In the genomic region with DNA sequence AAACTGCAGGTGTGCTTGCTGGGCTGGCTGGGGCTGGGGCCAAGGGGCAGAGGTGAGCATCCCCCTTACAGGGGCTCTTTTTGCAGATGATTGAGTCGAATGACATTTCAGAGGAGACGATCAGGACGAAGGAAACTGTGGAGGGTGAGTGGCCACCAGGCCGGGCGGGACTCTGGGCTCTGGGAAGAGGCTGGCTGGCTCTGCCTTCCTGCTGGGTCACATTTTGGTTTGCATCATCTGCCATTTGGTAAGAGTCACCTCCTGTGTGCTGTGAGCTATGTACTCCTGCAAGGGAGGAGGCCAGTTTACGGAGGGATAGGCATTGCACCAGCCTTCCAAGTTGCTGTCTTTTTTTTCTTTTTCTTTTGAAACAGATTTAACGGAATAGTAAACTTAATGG, we compare ENCODE assay signal across 19 cellular contexts.
DNase-seq lines count a peak whose midpoint lies in the region; ATAC-seq and TF ChIP-seq lines count a peak whose summit lies in the region.
"Had no signal": no experiment of that assay in that cellular context is flagged by ENCODE, and none has a peak within 500 bp of the region (broad histone marks: within the 10 kb centered on the region; RNA-seq: fewer than 3 reads in every experiment).

No MANE protein-coding gene starts in this region.

- peak; percentile 61 for ATAC-seq in body of pancreas
- ATAC-seq: CD8-positive, alpha-beta T cell; lower lobe of right lung; natural killer cell had no signal

- no peaks in the 10 kb centered on the region for H3K9me3 ChIP-seq in body of pancreas
- H3K9me3 ChIP-seq: lower lobe of right lung, thoracic aorta had no signal

- H3K4me1 ChIP-seq in body of pancreas = peaks cover 38% of the 10 kb centered on the region
- H3K4me1 ChIP-seq: lower lobe of right lung had no signal

- WGBS in body of pancreas, 2 donors = 52 to 53% methylated on average over 7 of the region's 7 CpGs

- H3K36me3 ChIP-seq in body of pancreas (replicated peaks in 1 of 2; ENCODE audit: insufficient read depth in 1 of 2, low read depth in 2 of 2) = peaks cover 0 to 2% of the 10 kb centered on the region in 2 donors
- H3K36me3 ChIP-seq: cardiac muscle cell had no signal

- peak overlapping the region in 3 of 4 donors; percentile 53 to 80 (median 74) for H3K27ac ChIP-seq in body of pancreas
- H3K27ac ChIP-seq: cardiac muscle cell, lower lobe of right lung had no signal

- no peak overlapping the region for H3K4me3 ChIP-seq in body of pancreas
- H3K4me3 ChIP-seq: cardiac muscle cell, lower lobe of right lung, thoracic aorta had no signal

- DNase-seq in NCI-H1694 treated with DMSO at 0.1 percent for 48 hours (lab: John Stamatoyannopoulos, UW) = peak; percentile 23
- no peak for DNase-seq in NCI-H1694 (lab: John Stamatoyannopoulos, UW)
- DNase-seq in body of pancreas = peak in 3 of 4 donors; percentile 35 to 53 (median 37)
- peak; percentile 75 for DNase-seq in medulla oblongata (ENCODE audit: extremely low spot score)
- DNase-seq in NCI-H2171 treated with DMSO at 0.1 percent for 48 hours (lab: John Stamatoyannopoulos, UW) = no peak
- DNase-seq in GM13976 (ENCODE audit: low spot score) = no peak
- no peak for DNase-seq in iPS-NIHi7 (ENCODE audit: extremely low spot score)
- DNase-seq in NCI-H510A treated with DMSO at 0.1 percent for 48 hours (lab: John Stamatoyannopoulos, UW) = no peak
- DNase-seq: activated CD4-positive, alpha-beta T cell treated with anti-CD3 and anti-CD28 coated beads for 48 hours; activated T-cell treated with anti-CD3 and anti-CD28 coated beads, Interleukin-2, amount 50 U/mL, for 1 hour; CD8-positive, alpha-beta T cell; HCEC 1CT; lower lobe of right lung; natural killer cell; NK-92 treated with Interleukin-12 subunit alpha and Interleukin-12 subunit beta, amount 100 ng/mL, for 24 hours; retina; SHP77 had no signal

- no peaks in the 10 kb centered on the region for H3K27me3 ChIP-seq in body of pancreas
- H3K27me3 ChIP-seq: cardiac muscle cell had no signal

- intact Hi-C loops in body of pancreas (cut with DNase I) = no loop called here

- no peak for TF ChIP-seq POLR2A in body of pancreas (IDR thresholded peaks at IDR 0.05)

- no peak for TF ChIP-seq CTCF in body of pancreas (IDR thresholded peaks at IDR 0.05)
- TF ChIP-seq CTCF in GM13976 (IDR thresholded peaks at IDR 0.05; ENCODE audit: borderline replicate concordance, control extremely low read depth, extremely low read depth, insufficient read depth, missing control alignments) = no peak

- in situ Hi-C loops in GM13976 (cut with MboI; ENCODE audit: low sequenced_read_pairs, unreplicated experiment) = no loop called here

Comparison
In these comparisons a context has a peak if more than half of its experiments do, and no peak if none do; other contexts are left out.
1. DNase-seq: peak in NCI-H1694 treated with DMSO at 0.1 percent for 48 hours (single experiment), body of pancreas (3 of 4) and medulla oblongata (single experiment); none in NCI-H1694 (single experiment), NCI-H2171 treated with DMSO at 0.1 percent for 48 hours (single experiment), GM13976 (single experiment), iPS-NIHi7 (single experiment) and NCI-H510A treated with DMSO at 0.1 percent for 48 hours (single experiment).